In genomic region chr5:95391965-95392364, GRCh38 we compare ENCODE assay signal across 7 cellular contexts. TPM values are rescaled to one million over a fixed set of nuclear protein-coding genes. Genes with fewer than 3 reads are reported as not detected.
"Had no signal": no experiment of that assay in that cellular context is flagged by ENCODE, and none has a peak within 500 bp of the region (broad histone marks: within the 10 kb centered on the region; RNA-seq: fewer than 3 reads in every experiment).

No MANE protein-coding gene starts in this region.

RNA-seq across cellular contexts. Expression of gene FAM81B, which starts 0.8 kb away (rescaled TPM):
- total RNA-seq: GM23248, H1, H9, HepG2, HFFc6, HT1080 had no signal
- polyA plus RNA-seq: GM23248, H1, HepG2, IgD-negative memory B cell had no signal
